ENCODE assay signal across 8 cellular contexts in the genomic region with DNA sequence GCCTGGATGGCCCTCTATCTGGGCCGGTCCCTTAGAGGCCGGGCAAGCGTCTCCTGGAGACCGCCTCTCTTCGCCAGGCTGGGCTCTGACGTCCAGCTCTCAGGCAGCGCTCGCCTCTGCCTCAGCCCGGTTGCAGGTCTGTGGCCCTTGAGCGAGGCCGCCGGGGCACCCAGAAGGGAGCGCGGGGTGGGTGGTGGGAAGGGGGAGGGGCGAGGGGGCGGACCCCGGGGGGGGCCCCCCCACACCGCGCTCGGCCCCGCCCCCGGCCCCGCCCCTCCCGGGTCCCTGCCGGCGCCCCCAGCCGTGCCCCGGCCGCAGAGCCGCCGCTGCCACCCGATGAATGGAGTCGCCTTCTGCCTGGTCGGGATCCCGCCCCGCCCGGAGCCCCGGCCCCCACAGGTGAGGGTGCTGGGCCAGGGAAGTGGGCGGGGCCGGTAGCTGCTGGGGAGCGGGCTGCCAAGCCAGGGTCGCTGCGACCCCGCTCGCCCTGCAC. TPM values are rescaled to one million over a fixed set of nuclear protein-coding genes. Genes with fewer than 3 reads are reported as not detected.
DNase-seq lines count a peak whose midpoint lies in the region; ATAC-seq and TF ChIP-seq lines count a peak whose summit lies in the region.

A gene with protein sequence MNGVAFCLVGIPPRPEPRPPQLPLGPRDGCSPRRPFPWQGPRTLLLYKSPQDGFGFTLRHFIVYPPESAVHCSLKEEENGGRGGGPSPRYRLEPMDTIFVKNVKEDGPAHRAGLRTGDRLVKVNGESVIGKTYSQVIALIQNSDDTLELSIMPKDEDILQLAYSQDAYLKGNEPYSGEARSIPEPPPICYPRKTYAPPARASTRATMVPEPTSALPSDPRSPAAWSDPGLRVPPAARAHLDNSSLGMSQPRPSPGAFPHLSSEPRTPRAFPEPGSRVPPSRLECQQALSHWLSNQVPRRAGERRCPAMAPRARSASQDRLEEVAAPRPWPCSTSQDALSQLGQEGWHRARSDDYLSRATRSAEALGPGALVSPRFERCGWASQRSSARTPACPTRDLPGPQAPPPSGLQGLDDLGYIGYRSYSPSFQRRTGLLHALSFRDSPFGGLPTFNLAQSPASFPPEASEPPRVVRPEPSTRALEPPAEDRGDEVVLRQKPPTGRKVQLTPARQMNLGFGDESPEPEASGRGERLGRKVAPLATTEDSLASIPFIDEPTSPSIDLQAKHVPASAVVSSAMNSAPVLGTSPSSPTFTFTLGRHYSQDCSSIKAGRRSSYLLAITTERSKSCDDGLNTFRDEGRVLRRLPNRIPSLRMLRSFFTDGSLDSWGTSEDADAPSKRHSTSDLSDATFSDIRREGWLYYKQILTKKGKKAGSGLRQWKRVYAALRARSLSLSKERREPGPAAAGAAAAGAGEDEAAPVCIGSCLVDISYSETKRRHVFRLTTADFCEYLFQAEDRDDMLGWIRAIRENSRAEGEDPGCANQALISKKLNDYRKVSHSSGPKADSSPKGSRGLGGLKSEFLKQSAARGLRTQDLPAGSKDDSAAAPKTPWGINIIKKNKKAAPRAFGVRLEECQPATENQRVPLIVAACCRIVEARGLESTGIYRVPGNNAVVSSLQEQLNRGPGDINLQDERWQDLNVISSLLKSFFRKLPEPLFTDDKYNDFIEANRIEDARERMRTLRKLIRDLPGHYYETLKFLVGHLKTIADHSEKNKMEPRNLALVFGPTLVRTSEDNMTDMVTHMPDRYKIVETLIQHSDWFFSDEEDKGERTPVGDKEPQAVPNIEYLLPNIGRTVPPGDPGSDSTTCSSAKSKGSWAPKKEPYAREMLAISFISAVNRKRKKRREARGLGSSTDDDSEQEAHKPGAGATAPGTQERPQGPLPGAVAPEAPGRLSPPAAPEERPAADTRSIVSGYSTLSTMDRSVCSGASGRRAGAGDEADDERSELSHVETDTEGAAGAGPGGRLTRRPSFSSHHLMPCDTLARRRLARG (N-terminal part only) (plus strand): TSS at position 315 of the 493 bp plus-strand sequence. CDS start 22 bp downstream, at position 337.

- no peak for ATAC-seq in HG02840 (IDR thresholded peaks at IDR 0.05; ENCODE audit: low FRiP score, unreplicated experiment)

- H3K4me3 ChIP-seq in HAP-1, result peak within 1 kb of the TSS; percentile 18
- H3K4me3 ChIP-seq in iPS-20b (ENCODE audit: low read length), result peak within 1 kb of the TSS; percentile 77
- peak within 1 kb of the TSS; percentile 69 to 85 (median 82) for H3K4me3 ChIP-seq in sigmoid colon

- TF ChIP-seq POLR2A in sigmoid colon (IDR thresholded peaks at IDR 0.05), result no peak

- intact Hi-C loops in sigmoid colon (cut with DNase I), result loop anchor here (5.0 to 10.0 kb wide), 3 partner anchors 39 to 783 kb away; a partner anchor contains a TSS

- H3K36me3 ChIP-seq in HAP-1 (replicated peaks), result no peaks in the 10 kb centered on the region
- H3K36me3 ChIP-seq in iPS-20b (ENCODE audit: insufficient read depth, low read depth, low read length), result no peaks in the 10 kb centered on the region
- no peaks in the 10 kb centered on the region for H3K36me3 ChIP-seq in sigmoid colon

- H3K27me3 ChIP-seq in HAP-1 (ENCODE audit: low read depth) (peaks cover 7% of the 10 kb centered on the region; the same call in 1 of the 2 replicates), iPS-20b (ENCODE audit: insufficient read depth, low read length) (peaks cover 13% of the 10 kb centered on the region; the same call in 1 of the 2 replicates), sigmoid colon (no peaks in the 10 kb centered on the region)

- in situ Hi-C loops in HAP-1 (cut with MboI; ENCODE audit: low sequenced_read_pairs), result loop anchor here (10.0 kb wide), 2 partner anchors 57 to 237 kb away; no protein-coding TSS in a partner anchor

- 1% methylated on average over 44 to 45 of the region's 45 CpGs for WGBS in sigmoid colon, 2 donors

- DNase-seq in 8988T, result peak; percentile 57
- DNase-seq in HAP-1 (ENCODE audit: low spot score in 2 of 2), result peak in 1 of 2 experiments; percentile 53
- DNase-seq in UCSD-AML1 (lab: John Stamatoyannopoulos, UW; ENCODE audit: unreplicated experiment), result peak; percentile 74
- DNase-seq in central memory CD4-positive, alpha-beta T cell, result peak; percentile 14
- peak; percentile 89 for DNase-seq in sigmoid colon
- DNase-seq in retina, result no peak

- no peak within 1 kb of the TSS for H3K27ac ChIP-seq in iPS-20b (ENCODE audit: low read length)
- peak within 1 kb of the TSS; percentile 90 to 99 (median 96) for H3K27ac ChIP-seq in sigmoid colon

- H3K9me3 ChIP-seq in HAP-1 (no peaks in the 10 kb centered on the region), iPS-20b (ENCODE audit: insufficient read depth, low read depth, low read length) (no peaks in the 10 kb centered on the region), sigmoid colon (no peaks in the 10 kb centered on the region)

- peak within 1 kb of the TSS; percentile 71; the same call in 1 of the 2 replicates for H3K9ac ChIP-seq in iPS-20b (ENCODE audit: low read depth, low read length)

- TF ChIP-seq CTCF in sigmoid colon (IDR thresholded peaks at IDR 0.05), result no peak

- TF ChIP-seq EP300 in sigmoid colon (IDR thresholded peaks at IDR 0.05), result no peak

- no peaks in the 10 kb centered on the region for H3K4me1 ChIP-seq in HAP-1
- peaks cover 27% of the 10 kb centered on the region for H3K4me1 ChIP-seq in iPS-20b (ENCODE audit: insufficient read depth, low read length)
- peaks cover 0 to 75% (median 61%) of the 10 kb centered on the region in 4 donors for H3K4me1 ChIP-seq in sigmoid colon

RNA-seq across cellular contexts. Expression of the gene that starts here (rescaled TPM):
- 10 to 100 TPM; 11.2 to 42.1 (median 28.5) TPM for total RNA-seq in sigmoid colon
- polyA plus RNA-seq in sigmoid colon, result 1 to 10 TPM in 2 of 3 donors, under 1 TPM in 1; 0.69 to 9.8 (median 3.0) TPM

Comparison
In these comparisons a context has a peak if more than half of its experiments do, and no peak if none do; other contexts are left out.
1. H3K4me3 ChIP-seq: peak in every context shown above with its lines; median percentile 82 in sigmoid colon; 77 in iPS-20b; 18 in HAP-1.